Comparison of ENCODE assay signal across 11 cellular contexts in the genomic region with DNA sequence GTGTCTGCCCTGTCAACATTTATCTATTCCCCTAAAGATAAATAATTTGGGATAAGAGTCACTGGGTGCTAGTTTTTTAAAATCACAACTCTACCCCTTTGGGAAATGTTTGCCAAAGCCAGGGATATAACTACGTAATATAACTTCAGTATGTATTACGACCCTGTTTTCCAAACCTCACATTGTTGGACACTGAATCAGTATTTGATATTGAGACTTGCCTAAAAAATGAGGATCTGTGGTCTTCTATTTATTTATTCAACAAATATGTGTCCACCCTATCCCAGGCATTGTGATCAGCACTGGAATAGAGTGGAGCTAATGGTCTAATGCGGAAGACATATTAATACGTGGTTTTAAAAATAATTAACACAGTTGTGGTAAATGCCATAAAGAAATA. TPM values are rescaled to one million over a fixed set of nuclear protein-coding genes. Genes with fewer than 3 reads are reported as not detected.
DNase-seq lines count a peak whose midpoint lies in the region; TF ChIP-seq lines count a peak whose summit lies in the region.
"Had no signal": no experiment of that assay in that cellular context is flagged by ENCODE, and none has a peak within 500 bp of the region (broad histone marks: within the 10 kb centered on the region; RNA-seq: fewer than 3 reads in every experiment).

No MANE protein-coding gene starts in this region.

- no peak overlapping the region for H3K4me3 ChIP-seq in ascending aorta
- H3K4me3 ChIP-seq: BLaER1 treated with 17β-estradiol and CSF1 and Interleukin-3, amounts not matched to agents 10 nM and 100 nM; K562 had no signal

- no peak overlapping the region for H3K27ac ChIP-seq in ascending aorta
- H3K27ac ChIP-seq: BLaER1 treated with 17β-estradiol and CSF1 and Interleukin-3, amounts not matched to agents 10 nM and 100 nM had no signal

- no peaks in the 10 kb centered on the region for H3K9me3 ChIP-seq in ascending aorta

- intact Hi-C loops in ascending aorta (cut with DNase I), result no loop called here

- no peak for TF ChIP-seq CTCF in ascending aorta (IDR thresholded peaks at IDR 0.05)

- H3K4me1 ChIP-seq in ascending aorta, result peaks cover 0 to 3% of the 10 kb centered on the region in 2 donors

- no peaks in the 10 kb centered on the region for H3K27me3 ChIP-seq in ascending aorta
- H3K27me3 ChIP-seq: BLaER1 treated with 17β-estradiol and CSF1 and Interleukin-3, amounts not matched to agents 10 nM and 100 nM had no signal

- DNase-seq in HS-27A (ENCODE audit: low read depth) (peak; percentile 77), astrocyte of the hippocampus (ENCODE audit: low read depth, low spot score) (peak; percentile 36), hepatic stellate cell (ENCODE audit: low spot score) (peak; percentile 40), DMS53 (lab: John Stamatoyannopoulos, UW) (no peak), NCI-H1092 (lab: John Stamatoyannopoulos, UW) (no peak), ascending aorta (ENCODE audit: low spot score in 2 of 2) (no peak)
- DNase-seq in stimulated activated CD4-positive, alpha-beta T cell treated with anti-CD3 and anti-CD28 coated beads, Interleukin-2, amount 100 ng/mL, for 24 hours, result no peak
- DNase-seq: NCI-H1105, NCI-H1694 treated with DMSO at 0.1 percent for 48 hours had no signal

- H3K36me3 ChIP-seq in ascending aorta, result no peaks in the 10 kb centered on the region
- H3K36me3 ChIP-seq: BLaER1 treated with 17β-estradiol and CSF1 and Interleukin-3, amounts not matched to agents 10 nM and 100 nM had no signal

RNA-seq across cellular contexts. Expression of a gene that starts 4.5 kb away (rescaled TPM):
- total RNA-seq in ascending aorta, result 25.3 TPM

Comparison
In these comparisons a context has a peak if more than half of its experiments do, and no peak if none do; other contexts are left out.
1. DNase-seq: peak in HS-27A (single experiment), astrocyte of the hippocampus (single experiment) and hepatic stellate cell (single experiment); none in DMS53 (single experiment), NCI-H1092 (single experiment), stimulated activated CD4-positive, alpha-beta T cell treated with anti-CD3 and anti-CD28 coated beads, Interleukin-2, amount 100 ng/mL, for 24 hours (0 of 2) and ascending aorta (0 of 2).